Comparison of ENCODE assay signal across 14 cellular contexts in the genomic region with DNA sequence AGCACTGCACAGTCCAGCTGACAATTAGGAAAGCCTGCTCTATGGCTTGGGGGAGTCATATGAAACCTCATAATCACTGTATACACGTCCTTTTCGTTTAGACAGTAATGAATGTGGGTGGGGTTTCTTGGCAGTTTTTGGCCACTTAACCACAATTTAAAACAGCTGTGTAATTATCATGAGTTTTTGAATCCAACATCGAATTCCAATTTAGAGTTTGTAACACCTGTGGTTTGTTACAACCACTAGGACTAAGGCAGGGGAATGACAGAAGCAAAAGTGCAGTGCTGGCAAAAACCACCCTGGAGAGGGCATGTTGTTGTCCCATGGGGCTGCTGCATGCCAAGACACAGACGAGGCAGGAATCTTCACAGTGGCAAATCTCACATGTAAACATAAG.
A peak's percentile ranks its signal among the peaks of the same experiment; 100 is the strongest.
DNase-seq lines count a peak whose midpoint lies in the region; TF ChIP-seq lines count a peak whose summit lies in the region.
"Had no signal": no experiment of that assay in that cellular context is flagged by ENCODE, and none has a peak within 500 bp of the region (broad histone marks: within the 10 kb centered on the region; RNA-seq: fewer than 3 reads in every experiment).

No MANE protein-coding gene starts in this region.

- H3K27me3 ChIP-seq in endodermal cell (ENCODE audit: control insufficient read depth, insufficient read depth, low read length, poor library complexity, severe bottlenecking) = no peaks in the 10 kb centered on the region
- H3K27me3 ChIP-seq: colonic mucosa, gastrocnemius medialis, upper lobe of left lung had no signal

- H3K4me3 ChIP-seq in endodermal cell (ENCODE audit: low read length) (no peak overlapping the region), lower leg skin (ENCODE audit: low read depth, poor library complexity, severe bottlenecking) (no peak overlapping the region)
- H3K4me3 ChIP-seq: colonic mucosa, gastrocnemius medialis, upper lobe of left lung had no signal

- no peak overlapping the region for H3K9ac ChIP-seq in endodermal cell (ENCODE audit: extremely low read depth, low read length, poor library complexity, severe bottlenecking)

- no peaks in the 10 kb centered on the region for H3K9me3 Mint-ChIP-seq in endodermal cell

- WGBS in endodermal cell (ENCODE audit: insufficient coverage in 1 of 2, insufficient read length in 1 of 2), 2 experiments = 86% methylated on average over 2 of the region's 4 CpGs; no CpG with 5 or more reads in 1 of the 2 experiments
- WGBS in lower leg skin, 2 donors = 5 to 22% methylated on average over 4 of the region's 4 CpGs

- no peaks in the 10 kb centered on the region for H3K36me3 ChIP-seq in endodermal cell (ENCODE audit: control insufficient read depth, insufficient read depth, low read length)
- H3K36me3 ChIP-seq: colonic mucosa, gastrocnemius medialis, upper lobe of left lung had no signal

- no peak overlapping the region for H3K27ac Mint-ChIP-seq in endodermal cell
- H3K27ac Mint-ChIP-seq: activated naive CD8-positive, alpha-beta T cell treated with anti-CD3 and anti-CD28 coated beads, Interleukin-2, amount 50 U/mL, for 24 hours had no signal

- H3K4me1 ChIP-seq in endodermal cell (ENCODE audit: control insufficient read depth, insufficient read depth, low read length) = no peaks in the 10 kb centered on the region
- H3K4me1 ChIP-seq: colonic mucosa, upper lobe of left lung had no signal

- H3K27ac ChIP-seq in endodermal cell (ENCODE audit: low read depth, low read length) (no peak overlapping the region), substantia nigra (ENCODE audit: low read depth, low read length, poor library complexity, severe bottlenecking) (peak overlapping the region; percentile 85)
- H3K27ac ChIP-seq: colonic mucosa, gastrocnemius medialis, upper lobe of left lung had no signal

- no peaks in the 10 kb centered on the region for H3K9me3 ChIP-seq in endodermal cell (ENCODE audit: control insufficient read depth, low read length)
- H3K9me3 ChIP-seq: colonic mucosa, gastrocnemius medialis, upper lobe of left lung had no signal

- H3K36me3 Mint-ChIP-seq in endodermal cell (ENCODE audit: low read depth) = no peaks in the 10 kb centered on the region

- H3K27me3 Mint-ChIP-seq in endodermal cell (ENCODE audit: insufficient read depth) = no peaks in the 10 kb centered on the region
- H3K27me3 Mint-ChIP-seq: activated naive CD8-positive, alpha-beta T cell treated with anti-CD3 and anti-CD28 coated beads, Interleukin-2, amount 50 U/mL, for 24 hours had no signal

- intact Hi-C loops in lower leg skin (cut with DNase I; ENCODE audit: low total_unique reads) = no loop called here

- TF ChIP-seq CTCF in endodermal cell (conservative IDR thresholded peaks at IDR 0.05) (no peak), lower leg skin (IDR thresholded peaks at IDR 0.05) (no peak)

- DNase-seq in NCI-H2227 (lab: John Stamatoyannopoulos, UW; ENCODE audit: unreplicated experiment) (peak; percentile 20), NCI-H2227 treated with DMSO at 0.1 percent for 48 hours (lab: John Stamatoyannopoulos, UW) (no peak), NCI-H748 (lab: John Stamatoyannopoulos, UW; ENCODE audit: unreplicated experiment) (peak; percentile 95), endodermal cell (peak; percentile 45), substantia nigra (lab: John Stamatoyannopoulos, UW) (peak in 13 of 49 donors; percentile 0 to 22 (median 1)), NAMALWA (ENCODE audit: low spot score) (no peak), UCSD-AML1 (lab: John Stamatoyannopoulos, UW; ENCODE audit: unreplicated experiment) (no peak), lower leg skin (ENCODE audit: low spot score in 2 of 2) (no peak)
- DNase-seq: activated naive CD8-positive, alpha-beta T cell treated with anti-CD3 and anti-CD28 coated beads, Interleukin-2, amount 50 U/mL, for 24 hours; colonic mucosa; DMS79 treated with DMSO at 0.1 percent for 48 hours; gastrocnemius medialis; left colon; upper lobe of left lung had no signal

- H3K4me3 Mint-ChIP-seq in endodermal cell = no peak overlapping the region
- H3K4me3 Mint-ChIP-seq: activated naive CD8-positive, alpha-beta T cell treated with anti-CD3 and anti-CD28 coated beads, Interleukin-2, amount 50 U/mL, for 24 hours had no signal

- TF ChIP-seq POLR2A in lower leg skin (IDR thresholded peaks at IDR 0.05) = no peak

- no peaks in the 10 kb centered on the region for H3K4me1 Mint-ChIP-seq in endodermal cell
- H3K4me1 Mint-ChIP-seq: activated naive CD8-positive, alpha-beta T cell treated with anti-CD3 and anti-CD28 coated beads, Interleukin-2, amount 50 U/mL, for 24 hours had no signal

Comparison
In these comparisons a context has a peak if more than half of its experiments do, and no peak if none do; other contexts are left out.
1. DNase-seq: peak in NCI-H2227 (single experiment), NCI-H748 (single experiment) and endodermal cell (single experiment); none in NCI-H2227 treated with DMSO at 0.1 percent for 48 hours (single experiment), NAMALWA (single experiment), UCSD-AML1 (single experiment) and lower leg skin (0 of 2).